Comparison of ENCODE assay signal across 8 cellular contexts in the genomic region with DNA sequence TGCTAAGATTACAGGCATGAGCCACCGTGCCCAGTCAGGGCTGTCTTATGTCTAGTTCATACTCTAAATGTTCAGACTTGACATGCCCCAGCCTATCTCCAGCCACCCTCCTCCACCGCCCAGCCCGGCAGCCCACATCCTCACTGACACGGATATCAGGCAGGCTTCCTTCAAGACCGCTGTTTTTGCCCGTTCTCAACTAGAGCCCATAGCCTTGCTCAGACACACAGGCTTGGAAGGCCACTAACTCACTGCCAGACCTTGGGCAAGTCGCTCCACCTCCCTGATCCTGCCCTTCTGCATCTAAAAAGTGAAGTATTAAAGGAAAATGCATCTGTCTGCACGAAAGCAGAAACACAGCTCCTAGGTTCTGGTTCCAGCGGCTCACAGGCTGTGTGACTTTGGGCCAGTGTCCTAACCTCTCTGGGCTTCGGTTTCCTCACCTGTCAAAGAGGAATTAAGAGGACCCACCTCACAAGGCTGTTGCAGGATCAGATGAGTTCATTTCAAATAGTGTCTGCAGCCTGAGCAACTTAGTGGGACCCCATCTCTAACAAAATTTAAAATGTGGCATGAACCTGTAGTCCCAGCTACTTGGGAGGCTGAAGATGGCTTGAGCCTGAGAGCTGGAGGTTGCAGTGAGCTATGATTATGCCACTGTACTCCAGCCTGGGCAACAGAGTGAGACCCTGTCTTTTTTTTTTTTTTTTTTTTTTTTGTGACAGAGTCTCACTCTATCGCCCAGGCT. TPM values are rescaled to one million over a fixed set of nuclear protein-coding genes. Genes with fewer than 3 reads are reported as not detected.
A peak's percentile ranks its signal among the peaks of the same experiment; 100 is the strongest.
DNase-seq lines count a peak whose midpoint lies in the region; ATAC-seq and TF ChIP-seq lines count a peak whose summit lies in the region.

No MANE protein-coding gene starts in this region.

- no peaks in the 10 kb centered on the region for H3K79me2 ChIP-seq in PC-9 (ENCODE audit: low read depth)

- peaks cover 48% of the 10 kb centered on the region for H3K4me1 Mint-ChIP-seq in activated naive CD8-positive, alpha-beta T cell treated with anti-CD3 and anti-CD28 coated beads, Interleukin-2, amount 50 U/mL, for 24 hours
- peaks cover 47 to 50% of the 10 kb centered on the region in 2 donors for H3K4me1 Mint-ChIP-seq in natural killer cell treated with Interleukin-12 subunit alpha and Interleukin-12 subunit beta and Interleukin-15 and Interleukin-18, amount 100 ng/mL, for 72 hours (ENCODE audit: low read depth in 2 of 2)

- H3K9me3 ChIP-seq in PC-9 (ENCODE audit: insufficient read depth, low read depth), result no peaks in the 10 kb centered on the region

- BruUV-seq in PC-9 (replicated peaks; lab: Mats Ljungman, UMichigan), result no TSS peak

- intact Hi-C loops in PC-9 (cut with micrococcal nuclease; ENCODE audit: unreplicated experiment), result no loop called here

- CTCF ChIA-PET in PC-9 (lab: Charles Lee), result no interaction called here

- H3K27ac Mint-ChIP-seq in activated naive CD8-positive, alpha-beta T cell treated with anti-CD3 and anti-CD28 coated beads, Interleukin-2, amount 50 U/mL, for 24 hours, result peak overlapping the region; percentile 86
- peak overlapping the region; percentile 95 to 98 for H3K27ac Mint-ChIP-seq in natural killer cell treated with Interleukin-12 subunit alpha and Interleukin-12 subunit beta and Interleukin-15 and Interleukin-18, amount 100 ng/mL, for 72 hours

- H3K36me3 ChIP-seq in PC-9 (ENCODE audit: low read depth), result no peaks in the 10 kb centered on the region

- no peaks in the 10 kb centered on the region for H3K9me2 ChIP-seq in PC-9 (ENCODE audit: insufficient read depth)

- H3K36me3 Mint-ChIP-seq in activated naive CD8-positive, alpha-beta T cell treated with anti-CD3 and anti-CD28 coated beads, Interleukin-2, amount 50 U/mL, for 24 hours (ENCODE audit: low read depth), result no peaks in the 10 kb centered on the region
- no peaks in the 10 kb centered on the region for H3K36me3 Mint-ChIP-seq in natural killer cell treated with Interleukin-12 subunit alpha and Interleukin-12 subunit beta and Interleukin-15 and Interleukin-18, amount 100 ng/mL, for 72 hours

- H2AFZ ChIP-seq in PC-9, result no peak overlapping the region

- H3K27me3 ChIP-seq in PC-9 (ENCODE audit: insufficient read depth, low read depth), result no peaks in the 10 kb centered on the region

- no peaks in the 10 kb centered on the region for H3F3A ChIP-seq in PC-9 (ENCODE audit: insufficient read depth, low read depth)

- ATAC-seq in activated naive CD8-positive, alpha-beta T cell treated with anti-CD3 and anti-CD28 coated beads, Interleukin-2, amount 50 U/mL, for 24 hours, result peak; percentile 40
- peak; percentile 76 to 85 for ATAC-seq in natural killer cell treated with Interleukin-12 subunit alpha and Interleukin-12 subunit beta and Interleukin-15 and Interleukin-18, amount 100 ng/mL, for 72 hours
- no peak for ATAC-seq in GM21786 (IDR thresholded peaks at IDR 0.05; ENCODE audit: unreplicated experiment)

- H3K27me3 Mint-ChIP-seq in activated naive CD8-positive, alpha-beta T cell treated with anti-CD3 and anti-CD28 coated beads, Interleukin-2, amount 50 U/mL, for 24 hours, result no peaks in the 10 kb centered on the region
- no peaks in the 10 kb centered on the region for H3K27me3 Mint-ChIP-seq in natural killer cell treated with Interleukin-12 subunit alpha and Interleukin-12 subunit beta and Interleukin-15 and Interleukin-18, amount 100 ng/mL, for 72 hours

- no peak overlapping the region for H3K27ac ChIP-seq in PC-9

- H3K4me3 ChIP-seq in GM12864 (ENCODE audit: low read depth, low read length) (peak overlapping the region; percentile 7), PC-9 (no peak overlapping the region)

- H4K20me1 ChIP-seq in PC-9 (ENCODE audit: insufficient read depth), result no peaks in the 10 kb centered on the region

- DNase-seq in GM12864 (ENCODE audit: low read depth) (no peak), T-helper 1 cell (peak; percentile 19 to 78 (median 32)), NCI-H2171 treated with DMSO at 0.1 percent for 48 hours (lab: John Stamatoyannopoulos, UW) (no peak), NCI-H2081 treated with DMSO at 0.1 percent for 48 hours (lab: John Stamatoyannopoulos, UW) (no peak), PC-9 (no peak)
- DNase-seq in activated naive CD8-positive, alpha-beta T cell treated with anti-CD3 and anti-CD28 coated beads, Interleukin-2, amount 50 U/mL, for 24 hours, result peak; percentile 53
- DNase-seq in natural killer cell treated with Interleukin-12 subunit alpha and Interleukin-12 subunit beta and Interleukin-15 and Interleukin-18, amount 100 ng/mL, for 72 hours (ENCODE audit: low spot score), result peak; percentile 72

- POLR2A ChIA-PET in PC-9 (lab: Charles Lee; ENCODE audit: unreplicated experiment), result no interaction called here

- no peak overlapping the region for H3K4me2 ChIP-seq in PC-9

- H3K4me1 ChIP-seq in PC-9 (replicated peaks; ENCODE audit: insufficient read depth), result no peaks in the 10 kb centered on the region

- no peaks in the 10 kb centered on the region for H3K9me3 Mint-ChIP-seq in activated naive CD8-positive, alpha-beta T cell treated with anti-CD3 and anti-CD28 coated beads, Interleukin-2, amount 50 U/mL, for 24 hours
- peaks cover 2% of the 10 kb centered on the region for H3K9me3 Mint-ChIP-seq in natural killer cell treated with Interleukin-12 subunit alpha and Interleukin-12 subunit beta and Interleukin-15 and Interleukin-18, amount 100 ng/mL, for 72 hours

- H3K4me3 Mint-ChIP-seq in activated naive CD8-positive, alpha-beta T cell treated with anti-CD3 and anti-CD28 coated beads, Interleukin-2, amount 50 U/mL, for 24 hours, result peak overlapping the region; percentile 56
- peak overlapping the region; percentile 86 for H3K4me3 Mint-ChIP-seq in natural killer cell treated with Interleukin-12 subunit alpha and Interleukin-12 subunit beta and Interleukin-15 and Interleukin-18, amount 100 ng/mL, for 72 hours

- TF ChIP-seq CTCF in GM12864 (IDR thresholded peaks at IDR 0.05; ENCODE audit: low read depth, low read length, missing control alignments) (no peak), PC-9 (conservative IDR thresholded peaks at IDR 0.05) (no peak)

RNA-seq across cellular contexts. Expression of gene CERS4, which starts 14.5 kb away (rescaled TPM):
- 10 to 100 TPM; 36.8 to 55.8 TPM for total RNA-seq in natural killer cell treated with Interleukin-12 subunit alpha and Interleukin-12 subunit beta and Interleukin-15 and Interleukin-18, amount 100 ng/mL, for 72 hours
- total RNA-seq in PC-9 (2021), result 7.2 and 8.4 TPM in 2 replicates

RNA-seq across cellular contexts. Expression of gene FBN3, which starts 45.3 kb away (rescaled TPM):
- total RNA-seq in natural killer cell treated with Interleukin-12 subunit alpha and Interleukin-12 subunit beta and Interleukin-15 and Interleukin-18, amount 100 ng/mL, for 72 hours, result not detected
- 0.05 TPM in 1 of 2 replicates, not detected in the other for total RNA-seq in PC-9 (2021)

Comparison
In these comparisons a context has a peak if more than half of its experiments do, and no peak if none do; other contexts are left out.
1. DNase-seq: peak in T-helper 1 cell (5 of 5), activated naive CD8-positive, alpha-beta T cell treated with anti-CD3 and anti-CD28 coated beads, Interleukin-2, amount 50 U/mL, for 24 hours (single experiment) and natural killer cell treated with Interleukin-12 subunit alpha and Interleukin-12 subunit beta and Interleukin-15 and Interleukin-18, amount 100 ng/mL, for 72 hours (single experiment); none in GM12864 (single experiment), NCI-H2171 treated with DMSO at 0.1 percent for 48 hours (single experiment), NCI-H2081 treated with DMSO at 0.1 percent for 48 hours (single experiment) and PC-9 (0 of 2).